Comparison of ENCODE assay signal across 15 cellular contexts in genomic region chr4:147824884-147825283, GRCh38.
DNase-seq lines count a peak whose midpoint lies in the region; ATAC-seq and TF ChIP-seq lines count a peak whose summit lies in the region.
"Had no signal": no experiment of that assay in that cellular context is flagged by ENCODE, and none has a peak within 500 bp of the region (broad histone marks: within the 10 kb centered on the region; RNA-seq: fewer than 3 reads in every experiment).

No MANE protein-coding gene starts in this region.

- no TSS peak for BruUV-seq in OCI-LY7 (replicated peaks; lab: Mats Ljungman, UMichigan)

- intact Hi-C loops in sigmoid colon (cut with DNase I) = no loop called here
- intact Hi-C loops in OCI-LY7 (cut with micrococcal nuclease; ENCODE audit: unreplicated experiment) = loop anchor here (5.0 kb wide), 1 partner anchor 42 kb away; no protein-coding TSS in a partner anchor

- H3K9me3 Mint-ChIP-seq in glutamatergic neuron (ENCODE audit: unreplicated experiment) = peaks cover 2% of the 10 kb centered on the region
- H3K9me3 Mint-ChIP-seq: CD14-positive monocyte had no signal

- no peaks in the 10 kb centered on the region for H3K79me2 ChIP-seq in OCI-LY7 (ENCODE audit: insufficient read depth, low read depth, low read length)

- WGBS in esophagus, 2 donors = 92% methylated on average over 4 of the region's 4 CpGs
- 94 to 96% methylated on average over 4 of the region's 4 CpGs for WGBS in sigmoid colon, 2 donors

- H4K20me1 ChIP-seq in OCI-LY7 (ENCODE audit: insufficient read depth, low read length) = no peaks in the 10 kb centered on the region

- no peak overlapping the region for H3K4me3 Mint-ChIP-seq in glutamatergic neuron (ENCODE audit: unreplicated experiment)
- H3K4me3 Mint-ChIP-seq: CD14-positive monocyte had no signal

- H3K4me2 ChIP-seq in OCI-LY7 (ENCODE audit: low read length) = no peak overlapping the region

- no peak overlapping the region for H2AFZ ChIP-seq in OCI-LY7 (ENCODE audit: low read length)

- H3K36me3 Mint-ChIP-seq in glutamatergic neuron (ENCODE audit: unreplicated experiment) = no peaks in the 10 kb centered on the region

- H3K27me3 Mint-ChIP-seq in glutamatergic neuron (ENCODE audit: unreplicated experiment) = peaks cover 1% of the 10 kb centered on the region

- H3K27ac Mint-ChIP-seq in glutamatergic neuron (ENCODE audit: unreplicated experiment) = no peak overlapping the region

- no peaks in the 10 kb centered on the region for H3K9me2 ChIP-seq in OCI-LY7 (ENCODE audit: insufficient read depth, low read length)

- peak overlapping the region; percentile 26 for H3K27ac ChIP-seq in RWPE1
- peak overlapping the region; percentile 45 for H3K27ac ChIP-seq in WERI-Rb-1
- H3K27ac ChIP-seq in esophagus (ENCODE audit: low read depth in 2 of 2, low read length in 1 of 2) = peak overlapping the region; percentile 31 to 53
- H3K27ac ChIP-seq in sigmoid colon = peak overlapping the region; percentile 72 to 96 (median 86)
- H3K27ac ChIP-seq in OCI-LY7 (ENCODE audit: low read depth, low read length, poor library complexity, severe bottlenecking) = no peak overlapping the region

- H3K4me1 ChIP-seq in esophagus (ENCODE audit: control insufficient read depth in 2 of 2, insufficient read depth in 2 of 2, low read length in 1 of 2) = peaks cover 7 to 13% of the 10 kb centered on the region in 2 donors
- H3K4me1 ChIP-seq in sigmoid colon = peaks cover 0 to 89% (median 87%) of the 10 kb centered on the region in 4 donors
- H3K4me1 ChIP-seq in OCI-LY7 (ENCODE audit: insufficient read depth, low read length, poor library complexity, severe bottlenecking) = no peaks in the 10 kb centered on the region

- TF ChIP-seq EP300 in sigmoid colon (IDR thresholded peaks at IDR 0.05) = no peak

- CTCF ChIA-PET in RWPE1 (lab: Yijun Ruan, JAX) = no interaction called here
- CTCF ChIA-PET in OCI-LY7 (lab: Charles Lee; ENCODE audit: unreplicated experiment) = no interaction called here

- H3K4me1 Mint-ChIP-seq in glutamatergic neuron (ENCODE audit: low read depth, unreplicated experiment) = peaks cover 7% of the 10 kb centered on the region

- H3K27me3 ChIP-seq in WERI-Rb-1 (ENCODE audit: insufficient read depth, low read depth, severe bottlenecking) = no peaks in the 10 kb centered on the region
- no peaks in the 10 kb centered on the region for H3K27me3 ChIP-seq in esophagus (ENCODE audit: control insufficient read depth in 1 of 2, insufficient read depth in 2 of 2, low read length in 2 of 2)
- H3K27me3 ChIP-seq in sigmoid colon = no peaks in the 10 kb centered on the region

- H3K4me3 ChIP-seq in WERI-Rb-1 (ENCODE audit: low read depth, low read length) (no peak overlapping the region), esophagus (ENCODE audit: low read depth in 1 of 2, low read length in 2 of 2) (no peak overlapping the region), sigmoid colon (no peak overlapping the region), OCI-LY7 (ENCODE audit: low read depth, low read length, poor library complexity, severe bottlenecking) (no peak overlapping the region)

- DNase-seq in RWPE1 (ENCODE audit: low spot score) (no peak), WERI-Rb-1 (peak; percentile 73), sigmoid colon (no peak), glutamatergic neuron (no peak), OCI-LY7 (ENCODE audit: low spot score) (no peak)
- DNase-seq: ACHN, AML-193, GOT3, MV-4-11, NCI-H1436 treated with DMSO at 0.1 percent for 48 hours, NCI-H2029 treated with DMSO at 0.1 percent for 48 hours, RPMI8226 had no signal

- H3K9me3 ChIP-seq in WERI-Rb-1 (ENCODE audit: severe bottlenecking) = peaks cover 2% of the 10 kb centered on the region
- H3K9me3 ChIP-seq in esophagus (ENCODE audit: control insufficient read depth in 2 of 2, insufficient read depth in 1 of 2, low read depth in 1 of 2, low read length in 1 of 2) = no peaks in the 10 kb centered on the region
- H3K9me3 ChIP-seq in sigmoid colon = no peaks in the 10 kb centered on the region
- no peaks in the 10 kb centered on the region for H3K9me3 ChIP-seq in OCI-LY7 (ENCODE audit: low read length)

- no peak for ATAC-seq in HG02610 (IDR thresholded peaks at IDR 0.05; ENCODE audit: unreplicated experiment)

- no peak for TF ChIP-seq POLR2A in sigmoid colon (IDR thresholded peaks at IDR 0.05)

- POLR2A ChIA-PET in RWPE1 (lab: Yijun Ruan, JAX; ENCODE audit: low non-redundant PET) (no interaction called here), OCI-LY7 (lab: Charles Lee) (no interaction called here)

- H3K36me3 ChIP-seq in WERI-Rb-1 (peaks cover 26% of the 10 kb centered on the region), esophagus (ENCODE audit: control insufficient read depth in 2 of 2, insufficient read depth in 2 of 2, low read length in 1 of 2) (peaks cover 0 to 3% of the 10 kb centered on the region in 2 donors), sigmoid colon (peaks cover 0 to 15% (median 6%) of the 10 kb centered on the region in 4 donors), OCI-LY7 (ENCODE audit: insufficient read depth, low read length) (no peaks in the 10 kb centered on the region)

- TF ChIP-seq CTCF in RWPE1 (conservative IDR thresholded peaks at IDR 0.05; ENCODE audit: low read depth) (no peak), WERI-Rb-1 (IDR thresholded peaks at IDR 0.05; ENCODE audit: low read depth, low read length) (no peak), sigmoid colon (IDR thresholded peaks at IDR 0.05) (no peak), glutamatergic neuron (IDR thresholded peaks at IDR 0.05; ENCODE audit: partially characterized antibody, unreplicated experiment) (no peak), OCI-LY7 (conservative IDR thresholded peaks at IDR 0.05; ENCODE audit: low read length) (no peak)
